Comparison of ENCODE assay signal across 9 cellular contexts in genomic region chr2:207662203-207662602, GRCh38.
DNase-seq lines count a peak whose midpoint lies in the region; ATAC-seq and TF ChIP-seq lines count a peak whose summit lies in the region.
"Had no signal": no experiment of that assay in that cellular context is flagged by ENCODE, and none has a peak within 500 bp of the region (broad histone marks: within the 10 kb centered on the region; RNA-seq: fewer than 3 reads in every experiment).

No MANE protein-coding gene starts in this region.

- H3K27ac Mint-ChIP-seq in nephron progenitor cell, result no peak overlapping the region
- H3K27ac Mint-ChIP-seq: activated naive CD4-positive, alpha-beta T cell treated with anti-CD3 and anti-CD28 coated beads, Interleukin-2, amount 10 ng/mL, durations not matched to agents 7 days and 5 days had no signal

- peak; percentile 98 for ATAC-seq in GM18861 (IDR thresholded peaks at IDR 0.05; ENCODE audit: unreplicated experiment)
- peak; percentile 91 for ATAC-seq in GM21447 (IDR thresholded peaks at IDR 0.05; ENCODE audit: unreplicated experiment)
- ATAC-seq in HG03432 (IDR thresholded peaks at IDR 0.05; ENCODE audit: unreplicated experiment), result peak; percentile 96

- peaks cover 9% of the 10 kb centered on the region for H3K4me1 Mint-ChIP-seq in nephron progenitor cell
- H3K4me1 Mint-ChIP-seq: activated naive CD4-positive, alpha-beta T cell treated with anti-CD3 and anti-CD28 coated beads, Interleukin-2, amount 10 ng/mL, durations not matched to agents 7 days and 5 days had no signal

- no peaks in the 10 kb centered on the region for H3K9me3 Mint-ChIP-seq in nephron progenitor cell
- H3K9me3 Mint-ChIP-seq: activated naive CD4-positive, alpha-beta T cell treated with anti-CD3 and anti-CD28 coated beads, Interleukin-2, amount 10 ng/mL, durations not matched to agents 7 days and 5 days had no signal

- H3K36me3 Mint-ChIP-seq in nephron progenitor cell (ENCODE audit: low read depth), result no peaks in the 10 kb centered on the region
- H3K36me3 Mint-ChIP-seq: activated naive CD4-positive, alpha-beta T cell treated with anti-CD3 and anti-CD28 coated beads, Interleukin-2, amount 10 ng/mL, durations not matched to agents 7 days and 5 days had no signal

- peak; percentile 8 for DNase-seq in glomerular visceral epithelial cell (ENCODE audit: extremely low spot score)
- no peak for DNase-seq in nephron progenitor cell
- DNase-seq in cerebellar cortex (ENCODE audit: low spot score), result no peak
- DNase-seq in T1000 (lab: John Stamatoyannopoulos, UW), result no peak
- DNase-seq in activated CD4-positive, alpha-beta T cell treated with anti-CD3 and anti-CD28 coated beads, Interleukin-2, amount 50 U/mL, for 4 hours, result no peak
- DNase-seq: activated naive CD4-positive, alpha-beta T cell treated with anti-CD3 and anti-CD28 coated beads, Interleukin-2, amount 10 ng/mL, durations not matched to agents 7 days and 5 days had no signal

- H3K27me3 Mint-ChIP-seq in nephron progenitor cell (ENCODE audit: low read depth, poor library complexity), result peaks cover 3% of the 10 kb centered on the region
- H3K27me3 Mint-ChIP-seq: activated naive CD4-positive, alpha-beta T cell treated with anti-CD3 and anti-CD28 coated beads, Interleukin-2, amount 10 ng/mL, durations not matched to agents 7 days and 5 days had no signal

- TF ChIP-seq CTCF in nephron progenitor cell (IDR thresholded peaks at IDR 0.05), result no peak

- H3K4me3 Mint-ChIP-seq in nephron progenitor cell, result no peak overlapping the region
- H3K4me3 Mint-ChIP-seq: activated naive CD4-positive, alpha-beta T cell treated with anti-CD3 and anti-CD28 coated beads, Interleukin-2, amount 10 ng/mL, durations not matched to agents 7 days and 5 days had no signal
